Comparison of ENCODE assay signal across 1 cellular context in the genomic region with DNA sequence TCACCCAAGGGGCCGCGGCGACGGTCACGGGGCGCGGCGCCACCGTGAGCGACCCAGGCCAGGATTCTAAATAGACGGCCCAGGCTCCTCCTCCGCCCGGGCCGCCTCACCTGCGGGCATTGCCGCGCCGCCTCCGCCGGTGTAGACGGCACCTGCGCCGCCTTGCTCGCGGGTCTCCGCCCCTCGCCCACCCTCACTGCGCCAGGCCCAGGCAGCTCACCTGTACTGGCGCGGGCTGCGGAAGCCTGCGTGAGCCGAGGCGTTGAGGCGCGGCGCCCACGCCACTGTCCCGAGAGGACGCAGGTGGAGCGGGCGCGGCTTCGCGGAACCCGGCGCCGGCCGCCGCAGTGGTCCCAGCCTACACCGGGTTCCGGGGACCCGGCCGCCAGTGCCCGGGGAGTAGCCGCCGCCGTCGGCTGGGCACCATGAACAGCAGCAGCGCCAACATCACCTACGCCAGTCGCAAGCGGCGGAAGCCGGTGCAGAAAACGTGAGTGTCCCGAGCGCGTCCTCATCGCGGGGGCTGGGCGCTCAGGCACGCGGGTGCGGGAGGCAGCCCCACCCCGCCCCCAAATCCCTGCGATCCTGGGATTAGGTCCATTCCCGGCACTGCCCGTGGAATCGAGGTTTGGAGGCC.
TF ChIP-seq lines count a peak whose summit lies in the region.

No MANE protein-coding gene starts in this region.

TF ChIP-seq in HepG2, 621 proteins besides CTCF, POLR2A, EP300 and RAD21 (continued from another document and continues in another):
- TF ChIP-seq, protein P1, sequence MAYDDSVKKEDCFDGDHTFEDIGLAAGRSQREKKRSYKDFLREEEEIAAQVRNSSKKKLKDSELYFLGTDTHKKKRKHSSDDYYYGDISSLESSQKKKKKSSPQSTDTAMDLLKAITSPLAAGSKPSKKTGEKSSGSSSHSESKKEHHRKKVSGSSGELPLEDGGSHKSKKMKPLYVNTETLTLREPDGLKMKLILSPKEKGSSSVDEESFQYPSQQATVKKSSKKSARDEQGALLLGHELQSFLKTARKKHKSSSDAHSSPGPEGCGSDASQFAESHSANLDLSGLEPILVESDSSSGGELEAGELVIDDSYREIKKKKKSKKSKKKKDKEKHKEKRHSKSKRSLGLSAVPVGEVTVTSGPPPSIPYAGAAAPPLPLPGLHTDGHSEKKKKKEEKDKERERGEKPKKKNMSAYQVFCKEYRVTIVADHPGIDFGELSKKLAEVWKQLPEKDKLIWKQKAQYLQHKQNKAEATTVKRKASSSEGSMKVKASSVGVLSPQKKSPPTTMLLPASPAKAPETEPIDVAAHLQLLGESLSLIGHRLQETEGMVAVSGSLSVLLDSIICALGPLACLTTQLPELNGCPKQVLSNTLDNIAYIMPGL (CRISPR knock-in tag; IDR thresholded peaks at IDR 0.05; ENCODE audit: borderline replicate concordance in 1 of 2, low read depth in 1 of 2): peak; percentile 32 to 88; a peak in 2 of 4 replicates
- TF ChIP-seq ZNF709 (CRISPR knock-in tag; IDR thresholded peaks at IDR 0.05) (no peak; the same call in 1 of the 2 replicates), JUNB (CRISPR knock-in tag; IDR thresholded peaks at IDR 0.05; ENCODE audit: borderline replicate concordance) (peak; percentile 38; the same call in 1 of the 2 replicates), ZNF256 (CRISPR knock-in tag; conservative IDR thresholded peaks at IDR 0.05) (no peak), ZNF274 (CRISPR knock-in tag; IDR thresholded peaks at IDR 0.05) (peak; percentile 30; the same call in 1 of the 2 replicates), ZNF777 (CRISPR knock-in tag; IDR thresholded peaks at IDR 0.05) (peak; percentile 95), DNMT1 (CRISPR knock-in tag; IDR thresholded peaks at IDR 0.05) (peak; percentile 90; the same call in 1 of the 2 replicates), CC2D1A (CRISPR knock-in tag; IDR thresholded peaks at IDR 0.05) (no peak), AKAP8 (CRISPR knock-in tag; IDR thresholded peaks at IDR 0.05) (no peak; the same call in 1 of the 2 replicates), NONO (IDR thresholded peaks at IDR 0.05) (no peak), NONO (CRISPR knock-in tag; conservative IDR thresholded peaks at IDR 0.05) (peak; percentile 35; the same call in 1 of the 2 replicates), CREM (IDR thresholded peaks at IDR 0.05) (no peak), CREM (CRISPR knock-in tag; IDR thresholded peaks at IDR 0.05) (no peak), NR1H2 (CRISPR knock-in tag; IDR thresholded peaks at IDR 0.05; ENCODE audit: borderline replicate concordance, low read depth) (peak; percentile 33; the same call in 1 of the 2 replicates), ZNF354B (CRISPR knock-in tag; IDR thresholded peaks at IDR 0.05) (no peak), ARNT2 (CRISPR knock-in tag; IDR thresholded peaks at IDR 0.05; ENCODE audit: low read depth) (peak; percentile 76)
- TF ChIP-seq, protein P2, sequence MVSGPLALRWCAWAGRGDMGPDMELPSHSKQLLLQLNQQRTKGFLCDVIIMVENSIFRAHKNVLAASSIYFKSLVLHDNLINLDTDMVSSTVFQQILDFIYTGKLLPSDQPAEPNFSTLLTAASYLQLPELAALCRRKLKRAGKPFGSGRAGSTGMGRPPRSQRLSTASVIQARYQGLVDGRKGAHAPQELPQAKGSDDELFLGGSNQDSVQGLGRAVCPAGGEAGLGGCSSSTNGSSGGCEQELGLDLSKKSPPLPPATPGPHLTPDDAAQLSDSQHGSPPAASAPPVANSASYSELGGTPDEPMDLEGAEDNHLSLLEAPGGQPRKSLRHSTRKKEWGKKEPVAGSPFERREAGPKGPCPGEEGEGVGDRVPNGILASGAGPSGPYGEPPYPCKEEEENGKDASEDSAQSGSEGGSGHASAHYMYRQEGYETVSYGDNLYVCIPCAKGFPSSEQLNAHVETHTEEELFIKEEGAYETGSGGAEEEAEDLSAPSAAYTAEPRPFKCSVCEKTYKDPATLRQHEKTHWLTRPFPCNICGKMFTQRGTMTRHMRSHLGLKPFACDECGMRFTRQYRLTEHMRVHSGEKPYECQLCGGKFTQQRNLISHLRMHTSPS (CRISPR knock-in tag; IDR thresholded peaks at IDR 0.05; ENCODE audit: low read depth): no peak
- TF ChIP-seq, protein P3, sequence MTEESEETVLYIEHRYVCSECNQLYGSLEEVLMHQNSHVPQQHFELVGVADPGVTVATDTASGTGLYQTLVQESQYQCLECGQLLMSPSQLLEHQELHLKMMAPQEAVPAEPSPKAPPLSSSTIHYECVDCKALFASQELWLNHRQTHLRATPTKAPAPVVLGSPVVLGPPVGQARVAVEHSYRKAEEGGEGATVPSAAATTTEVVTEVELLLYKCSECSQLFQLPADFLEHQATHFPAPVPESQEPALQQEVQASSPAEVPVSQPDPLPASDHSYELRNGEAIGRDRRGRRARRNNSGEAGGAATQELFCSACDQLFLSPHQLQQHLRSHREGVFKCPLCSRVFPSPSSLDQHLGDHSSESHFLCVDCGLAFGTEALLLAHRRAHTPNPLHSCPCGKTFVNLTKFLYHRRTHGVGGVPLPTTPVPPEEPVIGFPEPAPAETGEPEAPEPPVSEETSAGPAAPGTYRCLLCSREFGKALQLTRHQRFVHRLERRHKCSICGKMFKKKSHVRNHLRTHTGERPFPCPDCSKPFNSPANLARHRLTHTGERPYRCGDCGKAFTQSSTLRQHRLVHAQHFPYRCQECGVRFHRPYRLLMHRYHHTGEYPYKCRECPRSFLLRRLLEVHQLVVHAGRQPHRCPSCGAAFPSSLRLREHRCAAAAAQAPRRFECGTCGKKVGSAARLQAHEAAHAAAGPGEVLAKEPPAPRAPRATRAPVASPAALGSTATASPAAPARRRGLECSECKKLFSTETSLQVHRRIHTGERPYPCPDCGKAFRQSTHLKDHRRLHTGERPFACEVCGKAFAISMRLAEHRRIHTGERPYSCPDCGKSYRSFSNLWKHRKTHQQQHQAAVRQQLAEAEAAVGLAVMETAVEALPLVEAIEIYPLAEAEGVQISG (CRISPR knock-in tag; IDR thresholded peaks at IDR 0.05): peak; percentile 55; the same call in 1 of the 2 replicates
- TF ChIP-seq, protein P4, sequence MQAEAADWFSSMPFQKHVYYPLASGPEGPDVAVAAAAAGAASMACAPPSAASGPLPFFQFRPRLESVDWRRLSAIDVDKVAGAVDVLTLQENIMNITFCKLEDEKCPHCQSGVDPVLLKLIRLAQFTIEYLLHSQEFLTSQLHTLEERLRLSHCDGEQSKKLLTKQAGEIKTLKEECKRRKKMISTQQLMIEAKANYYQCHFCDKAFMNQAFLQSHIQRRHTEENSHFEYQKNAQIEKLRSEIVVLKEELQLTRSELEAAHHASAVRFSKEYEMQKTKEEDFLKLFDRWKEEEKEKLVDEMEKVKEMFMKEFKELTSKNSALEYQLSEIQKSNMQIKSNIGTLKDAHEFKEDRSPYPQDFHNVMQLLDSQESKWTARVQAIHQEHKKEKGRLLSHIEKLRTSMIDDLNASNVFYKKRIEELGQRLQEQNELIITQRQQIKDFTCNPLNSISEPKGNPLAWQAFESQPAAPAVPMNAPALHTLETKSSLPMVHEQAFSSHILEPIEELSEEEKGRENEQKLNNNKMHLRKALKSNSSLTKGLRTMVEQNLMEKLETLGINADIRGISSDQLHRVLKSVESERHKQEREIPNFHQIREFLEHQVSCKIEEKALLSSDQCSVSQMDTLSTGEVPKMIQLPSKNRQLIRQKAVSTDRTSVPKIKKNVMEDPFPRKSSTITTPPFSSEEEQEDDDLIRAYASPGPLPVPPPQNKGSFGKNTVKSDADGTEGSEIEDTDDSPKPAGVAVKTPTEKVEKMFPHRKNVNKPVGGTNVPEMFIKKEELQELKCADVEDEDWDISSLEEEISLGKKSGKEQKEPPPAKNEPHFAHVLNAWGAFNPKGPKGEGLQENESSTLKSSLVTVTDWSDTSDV (CRISPR knock-in tag; IDR thresholded peaks at IDR 0.05): peak; percentile 12; the same call in 1 of the 2 replicates
- TF ChIP-seq, protein P5, sequence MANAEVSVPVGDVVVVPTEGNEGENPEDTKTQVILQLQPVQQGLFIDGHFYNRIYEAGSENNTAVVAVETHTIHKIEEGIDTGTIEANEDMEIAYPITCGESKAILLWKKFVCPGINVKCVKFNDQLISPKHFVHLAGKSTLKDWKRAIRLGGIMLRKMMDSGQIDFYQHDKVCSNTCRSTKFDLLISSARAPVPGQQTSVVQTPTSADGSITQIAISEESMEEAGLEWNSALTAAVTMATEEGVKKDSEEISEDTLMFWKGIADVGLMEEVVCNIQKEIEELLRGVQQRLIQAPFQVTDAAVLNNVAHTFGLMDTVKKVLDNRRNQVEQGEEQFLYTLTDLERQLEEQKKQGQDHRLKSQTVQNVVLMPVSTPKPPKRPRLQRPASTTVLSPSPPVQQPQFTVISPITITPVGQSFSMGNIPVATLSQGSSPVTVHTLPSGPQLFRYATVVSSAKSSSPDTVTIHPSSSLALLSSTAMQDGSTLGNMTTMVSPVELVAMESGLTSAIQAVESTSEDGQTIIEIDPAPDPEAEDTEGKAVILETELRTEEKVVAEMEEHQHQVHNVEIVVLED (CRISPR knock-in tag; IDR thresholded peaks at IDR 0.05; ENCODE audit: borderline replicate concordance): peak; percentile 34; the same call in 1 of the 2 replicates
- TF ChIP-seq, protein P6, sequence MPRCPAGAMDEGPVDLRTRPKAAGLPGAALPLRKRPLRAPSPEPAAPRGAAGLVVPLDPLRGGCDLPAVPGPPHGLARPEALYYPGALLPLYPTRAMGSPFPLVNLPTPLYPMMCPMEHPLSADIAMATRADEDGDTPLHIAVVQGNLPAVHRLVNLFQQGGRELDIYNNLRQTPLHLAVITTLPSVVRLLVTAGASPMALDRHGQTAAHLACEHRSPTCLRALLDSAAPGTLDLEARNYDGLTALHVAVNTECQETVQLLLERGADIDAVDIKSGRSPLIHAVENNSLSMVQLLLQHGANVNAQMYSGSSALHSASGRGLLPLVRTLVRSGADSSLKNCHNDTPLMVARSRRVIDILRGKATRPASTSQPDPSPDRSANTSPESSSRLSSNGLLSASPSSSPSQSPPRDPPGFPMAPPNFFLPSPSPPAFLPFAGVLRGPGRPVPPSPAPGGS (CRISPR knock-in tag; IDR thresholded peaks at IDR 0.05): peak; percentile 32; the same call in 1 of the 2 replicates
- TF ChIP-seq, protein P7, sequence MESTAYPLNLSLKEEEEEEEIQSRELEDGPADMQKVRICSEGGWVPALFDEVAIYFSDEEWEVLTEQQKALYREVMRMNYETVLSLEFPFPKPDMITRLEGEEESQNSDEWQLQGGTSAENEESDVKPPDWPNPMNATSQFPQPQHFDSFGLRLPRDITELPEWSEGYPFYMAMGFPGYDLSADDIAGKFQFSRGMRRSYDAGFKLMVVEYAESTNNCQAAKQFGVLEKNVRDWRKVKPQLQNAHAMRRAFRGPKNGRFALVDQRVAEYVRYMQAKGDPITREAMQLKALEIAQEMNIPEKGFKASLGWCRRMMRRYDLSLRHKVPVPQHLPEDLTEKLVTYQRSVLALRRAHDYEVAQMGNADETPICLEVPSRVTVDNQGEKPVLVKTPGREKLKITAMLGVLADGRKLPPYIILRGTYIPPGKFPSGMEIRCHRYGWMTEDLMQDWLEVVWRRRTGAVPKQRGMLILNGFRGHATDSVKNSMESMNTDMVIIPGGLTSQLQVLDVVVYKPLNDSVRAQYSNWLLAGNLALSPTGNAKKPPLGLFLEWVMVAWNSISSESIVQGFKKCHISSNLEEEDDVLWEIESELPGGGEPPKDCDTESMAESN (CRISPR knock-in tag; conservative IDR thresholded peaks at IDR 0.05): no peak; the same call in 1 of the 2 replicates
- TF ChIP-seq, protein P8, sequence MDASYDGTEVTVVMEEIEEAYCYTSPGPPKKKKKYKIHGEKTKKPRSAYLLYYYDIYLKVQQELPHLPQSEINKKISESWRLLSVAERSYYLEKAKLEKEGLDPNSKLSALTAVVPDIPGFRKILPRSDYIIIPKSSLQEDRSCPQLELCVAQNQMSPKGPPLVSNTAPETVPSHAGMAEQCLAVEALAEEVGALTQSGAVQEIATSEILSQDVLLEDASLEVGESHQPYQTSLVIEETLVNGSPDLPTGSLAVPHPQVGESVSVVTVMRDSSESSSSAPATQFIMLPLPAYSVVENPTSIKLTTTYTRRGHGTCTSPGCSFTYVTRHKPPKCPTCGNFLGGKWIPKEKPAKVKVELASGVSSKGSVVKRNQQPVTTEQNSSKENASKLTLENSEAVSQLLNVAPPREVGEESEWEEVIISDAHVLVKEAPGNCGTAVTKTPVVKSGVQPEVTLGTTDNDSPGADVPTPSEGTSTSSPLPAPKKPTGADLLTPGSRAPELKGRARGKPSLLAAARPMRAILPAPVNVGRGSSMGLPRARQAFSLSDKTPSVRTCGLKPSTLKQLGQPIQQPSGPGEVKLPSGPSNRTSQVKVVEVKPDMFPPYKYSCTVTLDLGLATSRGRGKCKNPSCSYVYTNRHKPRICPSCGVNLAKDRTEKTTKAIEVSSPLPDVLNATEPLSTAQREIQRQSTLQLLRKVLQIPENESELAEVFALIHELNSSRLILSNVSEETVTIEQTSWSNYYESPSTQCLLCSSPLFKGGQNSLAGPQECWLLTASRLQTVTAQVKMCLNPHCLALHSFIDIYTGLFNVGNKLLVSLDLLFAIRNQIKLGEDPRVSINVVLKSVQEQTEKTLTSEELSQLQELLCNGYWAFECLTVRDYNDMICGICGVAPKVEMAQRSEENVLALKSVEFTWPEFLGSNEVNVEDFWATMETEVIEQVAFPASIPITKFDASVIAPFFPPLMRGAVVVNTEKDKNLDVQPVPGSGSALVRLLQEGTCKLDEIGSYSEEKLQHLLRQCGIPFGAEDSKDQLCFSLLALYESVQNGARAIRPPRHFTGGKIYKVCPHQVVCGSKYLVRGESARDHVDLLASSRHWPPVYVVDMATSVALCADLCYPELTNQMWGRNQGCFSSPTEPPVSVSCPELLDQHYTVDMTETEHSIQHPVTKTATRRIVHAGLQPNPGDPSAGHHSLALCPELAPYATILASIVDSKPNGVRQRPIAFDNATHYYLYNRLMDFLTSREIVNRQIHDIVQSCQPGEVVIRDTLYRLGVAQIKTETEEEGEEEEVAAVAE (CRISPR knock-in tag; IDR thresholded peaks at IDR 0.05; ENCODE audit: borderline replicate concordance): no peak
